9 cellular contexts compared by ENCODE assay signal in the genomic region with DNA sequence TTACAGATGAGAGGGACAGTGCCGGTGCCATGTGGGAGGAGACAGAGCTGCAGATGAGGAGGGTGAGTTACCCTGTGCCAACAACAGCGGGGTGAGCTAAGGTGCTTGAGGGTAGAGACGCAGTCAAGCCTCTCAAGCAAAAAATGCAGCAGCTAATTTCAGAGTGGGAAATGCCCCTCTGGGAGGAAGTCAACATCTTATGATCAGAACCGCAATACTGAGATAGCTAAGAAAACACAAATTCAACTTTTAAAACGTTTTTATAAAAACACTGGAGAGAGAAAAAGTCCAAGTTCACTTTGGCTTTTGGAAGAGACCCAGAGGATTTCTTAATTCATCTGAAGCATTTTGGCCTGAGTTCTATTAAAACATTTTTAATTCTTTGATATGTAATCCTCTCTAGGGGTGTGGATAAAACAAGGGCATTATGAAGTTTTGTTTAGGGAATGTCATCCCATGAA.
DNase-seq lines count a peak whose midpoint lies in the region; ATAC-seq and TF ChIP-seq lines count a peak whose summit lies in the region.
"Had no signal": no experiment of that assay in that cellular context is flagged by ENCODE, and none has a peak within 500 bp of the region (broad histone marks: within the 10 kb centered on the region; RNA-seq: fewer than 3 reads in every experiment).

No MANE protein-coding gene starts in this region.

- peak overlapping the region; percentile 4 for H2AFZ ChIP-seq in ACC112 (ENCODE audit: low read length, unreplicated experiment)

- intact Hi-C loops in heart left ventricle (cut with DNase I) (no loop called here), dorsolateral prefrontal cortex (cut with DNase I) (no loop called here)

- H3K27me3 ChIP-seq in ACC112 (ENCODE audit: insufficient read depth, low read length) = no peaks in the 10 kb centered on the region
- H3K27me3 ChIP-seq in heart left ventricle = no peaks in the 10 kb centered on the region
- H3K27me3 ChIP-seq in dorsolateral prefrontal cortex = no peaks in the 10 kb centered on the region

- 43 to 50% (median 46%) methylated on average over 5 of the region's 5 CpGs for WGBS in heart left ventricle, 4 donors

- H3K36me3 ChIP-seq in ACC112 (ENCODE audit: insufficient read depth, low read length) (no peaks in the 10 kb centered on the region), heart left ventricle (no peaks in the 10 kb centered on the region)

- H3K4me3 ChIP-seq in ACC112 (ENCODE audit: low read depth, low read length) = no peak overlapping the region
- no peak overlapping the region for H3K4me3 ChIP-seq in heart left ventricle
- H3K4me3 ChIP-seq in dorsolateral prefrontal cortex = no peak overlapping the region

- H3K9me3 ChIP-seq in heart left ventricle = peaks cover 0 to 3% (median 0%) of the 10 kb centered on the region in 12 donors

- H3K27ac ChIP-seq in ACC112 (ENCODE audit: low read depth, low read length) (peak overlapping the region; percentile 83), heart left ventricle (peak overlapping the region in 1 of 12 donors; percentile 11), dorsolateral prefrontal cortex (peak overlapping the region in 1 of 59 donors; percentile 58)

- peaks cover 39% of the 10 kb centered on the region for H3K4me1 ChIP-seq in ACC112 (ENCODE audit: control insufficient read depth, insufficient read depth, low read length, unreplicated experiment)
- peaks cover 0 to 13% (median 0%) of the 10 kb centered on the region in 12 donors for H3K4me1 ChIP-seq in heart left ventricle

- TF ChIP-seq POLR2A in heart left ventricle (IDR thresholded peaks at IDR 0.05) = no peak

- ATAC-seq in GM19324 (IDR thresholded peaks at IDR 0.05; ENCODE audit: low FRiP score, unreplicated experiment) (peak; percentile 68), HG03442 (IDR thresholded peaks at IDR 0.05; ENCODE audit: unreplicated experiment) (peak; percentile 86), heart left ventricle (peak in 3 of 4 donors; percentile 13 to 61 (median 53)), GM21717 (IDR thresholded peaks at IDR 0.05; ENCODE audit: unreplicated experiment) (no peak)

- no peaks in the 10 kb centered on the region for H3K79me2 ChIP-seq in ACC112 (ENCODE audit: control insufficient read depth, insufficient read depth, low read length, unreplicated experiment)

- no peak for TF ChIP-seq CTCF in heart left ventricle (IDR thresholded peaks at IDR 0.05)
- TF ChIP-seq CTCF in dorsolateral prefrontal cortex (IDR thresholded peaks at IDR 0.05 in 54 of 56, conservative IDR thresholded peaks at IDR 0.05 in 2 of 56; ENCODE audit: low read depth in 1 of 56, partially characterized antibody in 56 of 56) = no peak

- DNase-seq in heart left ventricle = peak in 3 of 5 donors; percentile 6 to 42 (median 31)
- DNase-seq in NCI-H510A (lab: John Stamatoyannopoulos, UW) = no peak
- DNase-seq in ureter (ENCODE audit: low spot score) = no peak
- DNase-seq in dorsolateral prefrontal cortex = no peak
- DNase-seq: NCI-H774 had no signal

Comparison
In these comparisons a context has a peak if more than half of its experiments do, and no peak if none do; other contexts are left out.
1. DNase-seq: peak in heart left ventricle (3 of 5); none in NCI-H510A (single experiment), ureter (single experiment) and dorsolateral prefrontal cortex (0 of 10).